Comparison of ENCODE assay signal across 2 cellular contexts in genomic region chr1:117753652-117754051, GRCh38.
TF ChIP-seq lines count a peak whose summit lies in the region.

No MANE protein-coding gene starts in this region.

TF ChIP-seq in H1, 55 proteins besides CTCF, POLR2A, EP300 and RAD21:
- TF ChIP-seq USF2 (IDR thresholded peaks at IDR 0.05; ENCODE audit: low read length), result no peak
- no peak for TF ChIP-seq ZNF274 (IDR thresholded peaks at IDR 0.05; ENCODE audit: borderline replicate concordance, extremely low read depth, low read length)
- no peak for TF ChIP-seq RNF2 (IDR thresholded peaks at IDR 0.05; ENCODE audit: borderline replicate concordance, low read depth, low read length, missing control alignments, poor library complexity, severe bottlenecking)
- no peak for TF ChIP-seq RXRA (IDR thresholded peaks at IDR 0.05; ENCODE audit: insufficient read depth, low read depth, low read length)
- no peak for TF ChIP-seq KDM1A (IDR thresholded peaks at IDR 0.05; ENCODE audit: borderline replicate concordance, low read length)
- no peak for TF ChIP-seq SIX5 (IDR thresholded peaks at IDR 0.05; ENCODE audit: low read depth, low read length)
- no peak for TF ChIP-seq RFX5 (IDR thresholded peaks at IDR 0.05; ENCODE audit: borderline replicate concordance, low read depth, low read length)
- TF ChIP-seq CBX8 (IDR thresholded peaks at IDR 0.05; ENCODE audit: borderline replicate concordance, low read depth, low read length), result no peak
- no peak for TF ChIP-seq GTF2F1 (IDR thresholded peaks at IDR 0.05; ENCODE audit: borderline replicate concordance, low read depth, low read length)
- no peak for TF ChIP-seq CHD7 (IDR thresholded peaks at IDR 0.05; ENCODE audit: insufficient replicate concordance, low read length)
- no peak for TF ChIP-seq CTBP2 (IDR thresholded peaks at IDR 0.05; ENCODE audit: borderline replicate concordance, insufficient read depth, insufficient read length, low read length)
- TF ChIP-seq E2F6 (IDR thresholded peaks at IDR 0.05), result no peak
- TF ChIP-seq BRCA1 (IDR thresholded peaks at IDR 0.05; ENCODE audit: low read depth, low read length), result no peak
- TF ChIP-seq SIN3A (conservative IDR thresholded peaks at IDR 0.05 in 1 of 2, IDR thresholded peaks at IDR 0.05 in 1 of 2; ENCODE audit: low read depth in 1 of 2, low read length in 2 of 2), result no peak
- no peak for TF ChIP-seq SP1 (IDR thresholded peaks at IDR 0.05; ENCODE audit: low read depth, low read length)

TF ChIP-seq in WTC11, 78 proteins besides CTCF, POLR2A, EP300 and RAD21:
- TF ChIP-seq E2F5 (CRISPR knock-in tag; IDR thresholded peaks at IDR 0.05) (no peak), OVOL2 (CRISPR knock-in tag; IDR thresholded peaks at IDR 0.05; ENCODE audit: borderline replicate concordance) (no peak), TEAD4 (CRISPR knock-in tag; IDR thresholded peaks at IDR 0.05) (no peak), ZNF317 (CRISPR knock-in tag; IDR thresholded peaks at IDR 0.05; ENCODE audit: borderline replicate concordance, low read depth) (no peak)
